ENCODE assay signal across 9 cellular contexts in genomic region chrX:133171962-133172708, GRCh38. TPM values are rescaled to one million over a fixed set of nuclear protein-coding genes. Genes with fewer than 3 reads are reported as not detected.
A peak's percentile ranks its signal among the peaks of the same experiment; 100 is the strongest.
DNase-seq lines count a peak whose midpoint lies in the region; TF ChIP-seq lines count a peak whose summit lies in the region.
"Had no signal": no experiment of that assay in that cellular context is flagged by ENCODE, and none has a peak within 500 bp of the region (broad histone marks: within the 10 kb centered on the region; RNA-seq: fewer than 3 reads in every experiment).

No MANE protein-coding gene starts in this region.

- H3K4me1 ChIP-seq in smooth muscle cell (ENCODE audit: low read depth) = no peaks in the 10 kb centered on the region

- no peak overlapping the region for H3K27ac ChIP-seq in smooth muscle cell (ENCODE audit: low read depth)

- H3K4me1 Mint-ChIP-seq in endothelial cell (ENCODE audit: unreplicated experiment) = peaks cover 5% of the 10 kb centered on the region
- no peaks in the 10 kb centered on the region for H3K4me1 Mint-ChIP-seq in activated T-helper 2 cell treated with anti-CD3 and anti-CD28 coated beads, Interferon-gamma antibody, Interleukin-2, Interleukin-4, amounts not matched to agents 10 μg/mL and 5 μg/mL and 100 μg/mL, durations not matched to agents 14 hours and 24 hours and 36 hours (ENCODE audit: low read depth)

- no peaks in the 10 kb centered on the region for H3K79me2 ChIP-seq in smooth muscle cell (ENCODE audit: low read depth)

- H3F3A ChIP-seq in smooth muscle cell (ENCODE audit: low read depth) = no peaks in the 10 kb centered on the region

- no peaks in the 10 kb centered on the region for H3K27me3 ChIP-seq in smooth muscle cell (ENCODE audit: low read depth)

- H3K4me2 ChIP-seq in smooth muscle cell = no peak overlapping the region

- no peak overlapping the region for H3K4me3 ChIP-seq in smooth muscle cell

- H3K9me3 ChIP-seq in smooth muscle cell (replicated peaks; ENCODE audit: low read depth) = no peaks in the 10 kb centered on the region

- no peaks in the 10 kb centered on the region for H3K9me3 Mint-ChIP-seq in endothelial cell (ENCODE audit: unreplicated experiment)
- no peaks in the 10 kb centered on the region for H3K9me3 Mint-ChIP-seq in activated T-helper 2 cell treated with anti-CD3 and anti-CD28 coated beads, Interferon-gamma antibody, Interleukin-2, Interleukin-4, amounts not matched to agents 10 μg/mL and 5 μg/mL and 100 μg/mL, durations not matched to agents 14 hours and 24 hours and 36 hours

- H4K20me1 ChIP-seq in smooth muscle cell (ENCODE audit: low read depth) = no peaks in the 10 kb centered on the region

- peak overlapping the region; percentile 58 for H2AFZ ChIP-seq in smooth muscle cell (ENCODE audit: low read depth)

- DNase-seq in SIG-M5 treated with dmso at 0.1 percent for 504 hours (lab: John Stamatoyannopoulos, UW; ENCODE audit: unreplicated experiment) (peak; percentile 22), SIG-M5 (lab: John Stamatoyannopoulos, UW) (no peak), NAMALWA (ENCODE audit: low spot score) (peak; percentile 49), endothelial cell (ENCODE audit: low spot score) (no peak), smooth muscle cell (lab: John Stamatoyannopoulos, UW; ENCODE audit: unreplicated experiment) (no peak)
- DNase-seq in activated T-helper 2 cell treated with anti-CD3 and anti-CD28 coated beads, Interferon-gamma antibody, Interleukin-2, Interleukin-4, amounts not matched to agents 10 μg/mL and 5 μg/mL and 100 μg/mL, durations not matched to agents 14 hours and 24 hours and 36 hours (ENCODE audit: low spot score) = no peak
- no peak for DNase-seq in stimulated activated CD4-positive, alpha-beta T cell treated with anti-CD3 and anti-CD28 coated beads, Interleukin-15, amount 100 ng/mL, for 24 hours
- no peak for DNase-seq in stimulated activated CD4-positive, alpha-beta T cell treated with anti-CD3 and anti-CD28 coated beads, Interleukin-4, amount 100 ng/mL, for 24 hours

- peaks cover 4% of the 10 kb centered on the region for H3K27me3 Mint-ChIP-seq in endothelial cell (ENCODE audit: unreplicated experiment)
- no peaks in the 10 kb centered on the region for H3K27me3 Mint-ChIP-seq in activated T-helper 2 cell treated with anti-CD3 and anti-CD28 coated beads, Interferon-gamma antibody, Interleukin-2, Interleukin-4, amounts not matched to agents 10 μg/mL and 5 μg/mL and 100 μg/mL, durations not matched to agents 14 hours and 24 hours and 36 hours (ENCODE audit: low read depth)

- intact Hi-C loops in activated T-helper 2 cell treated with anti-CD3 and anti-CD28 coated beads, Interferon-gamma antibody, Interleukin-2, Interleukin-4, amounts not matched to agents 10 μg/mL and 5 μg/mL and 100 μg/mL, durations not matched to agents 14 hours and 24 hours and 36 hours (cut with micrococcal nuclease) = no loop called here

- TF ChIP-seq CTCF in endothelial cell (IDR thresholded peaks at IDR 0.05; ENCODE audit: unreplicated experiment) = peak; percentile 16
- peak; percentile 41 for TF ChIP-seq CTCF in smooth muscle cell (IDR thresholded peaks at IDR 0.05; ENCODE audit: borderline replicate concordance, insufficient read depth, poor library complexity, severe bottlenecking)

- H3K9ac ChIP-seq in smooth muscle cell (ENCODE audit: low read depth) = no peak overlapping the region

- H3K4me3 Mint-ChIP-seq in endothelial cell (ENCODE audit: unreplicated experiment) = no peak overlapping the region
- H3K4me3 Mint-ChIP-seq in activated T-helper 2 cell treated with anti-CD3 and anti-CD28 coated beads, Interferon-gamma antibody, Interleukin-2, Interleukin-4, amounts not matched to agents 10 μg/mL and 5 μg/mL and 100 μg/mL, durations not matched to agents 14 hours and 24 hours and 36 hours (ENCODE audit: low read depth) = no peak overlapping the region

- no peaks in the 10 kb centered on the region for H3K36me3 ChIP-seq in smooth muscle cell (ENCODE audit: low read depth)

- H3K36me3 Mint-ChIP-seq in endothelial cell (ENCODE audit: low read depth, unreplicated experiment) = no peaks in the 10 kb centered on the region
- no peaks in the 10 kb centered on the region for H3K36me3 Mint-ChIP-seq in activated T-helper 2 cell treated with anti-CD3 and anti-CD28 coated beads, Interferon-gamma antibody, Interleukin-2, Interleukin-4, amounts not matched to agents 10 μg/mL and 5 μg/mL and 100 μg/mL, durations not matched to agents 14 hours and 24 hours and 36 hours (ENCODE audit: low read depth)

- H3K27ac Mint-ChIP-seq in endothelial cell (ENCODE audit: unreplicated experiment) = no peak overlapping the region
- H3K27ac Mint-ChIP-seq in activated T-helper 2 cell treated with anti-CD3 and anti-CD28 coated beads, Interferon-gamma antibody, Interleukin-2, Interleukin-4, amounts not matched to agents 10 μg/mL and 5 μg/mL and 100 μg/mL, durations not matched to agents 14 hours and 24 hours and 36 hours = no peak overlapping the region

- WGBS in smooth muscle cell (ENCODE audit: low lambda C conversion rate) = 58% methylated on average over 1 of the region's 1 CpG

RNA-seq across cellular contexts. Expression of gene TFDP3, which starts 46.0 kb away (rescaled TPM):
- 0.15 TPM for total RNA-seq in endothelial cell (ENCODE audit: unreplicated experiment)
- not detected in 2 replicates for total RNA-seq in smooth muscle cell
- not detected in 2 replicates for polyA plus RNA-seq in smooth muscle cell
- total RNA-seq in activated T-helper 2 cell treated with anti-CD3 and anti-CD28 coated beads, Interferon-gamma antibody, Interleukin-2, Interleukin-4, amounts not matched to agents 10 μg/mL and 5 μg/mL and 100 μg/mL, durations not matched to agents 14 hours and 24 hours and 36 hours = not detected in 2 replicates
- total RNA-seq: activated CD8-positive, alpha-beta memory T cell treated with anti-CD3 and anti-CD28 coated beads for 36 hours had no signal

Comparison
In these comparisons a context has a peak if more than half of its experiments do, and no peak if none do; other contexts are left out.
1. DNase-seq: peak in SIG-M5 treated with dmso at 0.1 percent for 504 hours (single experiment) and NAMALWA (single experiment); none in SIG-M5 (single experiment), endothelial cell (single experiment), smooth muscle cell (single experiment), activated T-helper 2 cell treated with anti-CD3 and anti-CD28 coated beads, Interferon-gamma antibody, Interleukin-2, Interleukin-4, amounts not matched to agents 10 μg/mL and 5 μg/mL and 100 μg/mL, durations not matched to agents 14 hours and 24 hours and 36 hours (single experiment), stimulated activated CD4-positive, alpha-beta T cell treated with anti-CD3 and anti-CD28 coated beads, Interleukin-15, amount 100 ng/mL, for 24 hours (single experiment) and stimulated activated CD4-positive, alpha-beta T cell treated with anti-CD3 and anti-CD28 coated beads, Interleukin-4, amount 100 ng/mL, for 24 hours (single experiment).